In genomic region chr4:56241500-56241899, GRCh38 we compare ENCODE assay signal across 1 cellular context.
A peak's percentile ranks its signal among the peaks of the same experiment; 100 is the strongest.
TF ChIP-seq lines count a peak whose summit lies in the region.

No MANE protein-coding gene starts in this region.

TF ChIP-seq in SK-N-SH, 30 proteins besides CTCF, POLR2A, EP300 and RAD21:
- TF ChIP-seq IRF3 (IDR thresholded peaks at IDR 0.05; ENCODE audit: low read depth, low read length) (no peak), GATA2 (CRISPR knock-in tag; IDR thresholded peaks at IDR 0.05) (peak; percentile 60; the same call in 1 of the 2 replicates), ELF1 (IDR thresholded peaks at IDR 0.05) (no peak), RCOR1 (IDR thresholded peaks at IDR 0.05; ENCODE audit: low read length) (peak; percentile 79)
